ENCODE assay signal across 8 cellular contexts in genomic region chr16:50548659-50549560, GRCh38. TPM values are rescaled to one million over a fixed set of nuclear protein-coding genes. Genes with fewer than 3 reads are reported as not detected.
DNase-seq lines count a peak whose midpoint lies in the region; ATAC-seq and TF ChIP-seq lines count a peak whose summit lies in the region.

No MANE protein-coding gene starts in this region.

- H3K4me1 Mint-ChIP-seq in IgD-negative memory B cell = peaks cover 0 to 5% (median 2%) of the 10 kb centered on the region in 3 donors
- H3K4me1 Mint-ChIP-seq in activated naive CD8-positive, alpha-beta T cell treated with anti-CD3 and anti-CD28 coated beads, Interleukin-2, amount 10 ng/mL, durations not matched to agents 7 days and 5 days = peaks cover 9% of the 10 kb centered on the region
- peaks cover 21% of the 10 kb centered on the region for H3K4me1 Mint-ChIP-seq in stimulated activated memory B cell treated with anti-CD40 and anti-IgM and Interleukin-4, amounts not matched to agents 10 μg/mL and 1 μg/mL and 100 μg/mL, for 72 hours

- peak overlapping the region in 1 of 2 experiments; percentile 54; a peak in 2 of 4 replicates for H3K4me3 ChIP-seq in DND-41 (ENCODE audit: low read depth in 1 of 2, low read length in 2 of 2)

- H3K27me3 Mint-ChIP-seq in IgD-negative memory B cell = peaks cover 8% of the 10 kb centered on the region
- peaks cover 67% of the 10 kb centered on the region for H3K27me3 Mint-ChIP-seq in activated naive CD8-positive, alpha-beta T cell treated with anti-CD3 and anti-CD28 coated beads, Interleukin-2, amount 10 ng/mL, durations not matched to agents 7 days and 5 days
- H3K27me3 Mint-ChIP-seq in stimulated activated memory B cell treated with anti-CD40 and anti-IgM and Interleukin-4, amounts not matched to agents 10 μg/mL and 1 μg/mL and 100 μg/mL, for 72 hours = peaks cover 21% of the 10 kb centered on the region

- no peak overlapping the region; the same call in 1 of the 2 replicates for H3K9ac ChIP-seq in DND-41 (ENCODE audit: low read depth, low read length)

- no peaks in the 10 kb centered on the region for H3K9me3 ChIP-seq in DND-41 (ENCODE audit: insufficient read depth, low read length, severe bottlenecking)

- DNase-seq in DND-41 (no peak), left colon (no peak), dedifferentiated amniotic fluid mesenchymal stem cell (ENCODE audit: extremely low spot score) (no peak), AML-193 (lab: John Stamatoyannopoulos, UW) (no peak)
- no peak for DNase-seq in activated naive CD8-positive, alpha-beta T cell treated with anti-CD3 and anti-CD28 coated beads, Interleukin-2, amount 10 ng/mL, durations not matched to agents 7 days and 5 days

- peaks cover 21% of the 10 kb centered on the region for H3K4me1 ChIP-seq in DND-41 (ENCODE audit: insufficient read depth, low read length)

- H3K79me2 ChIP-seq in DND-41 (ENCODE audit: insufficient read depth, low read length) = no peaks in the 10 kb centered on the region

- peak overlapping the region; percentile 86 for H3K4me2 ChIP-seq in DND-41 (ENCODE audit: insufficient read depth, low read length)

- intact Hi-C loops in left colon (cut with DNase I, micrococcal nuclease) = no loop called here

- TF ChIP-seq CTCF in DND-41 (IDR thresholded peaks at IDR 0.05; ENCODE audit: borderline replicate concordance, extremely low read depth, low read length, poor library complexity, severe bottlenecking) = no peak

- H3K27ac ChIP-seq in DND-41 (ENCODE audit: low read length) = no peak overlapping the region

- no peak overlapping the region for H2AFZ ChIP-seq in DND-41 (ENCODE audit: low read depth, low read length)

- H3K36me3 ChIP-seq in DND-41 (ENCODE audit: insufficient read depth, low read length) = no peaks in the 10 kb centered on the region

- POLR2A ChIA-PET in activated naive CD8-positive, alpha-beta T cell treated with anti-CD3 and anti-CD28 coated beads, Interleukin-2, amount 10 ng/mL, durations not matched to agents 7 days and 5 days (lab: Charles Lee) = no interaction called here

- peak; percentile 12; the same call in 2 of the 3 replicates for ATAC-seq in DND-41 (ENCODE audit: insufficient read depth, low read depth)
- ATAC-seq in GM21529 (IDR thresholded peaks at IDR 0.05; ENCODE audit: unreplicated experiment) = peak; percentile 47
- peak; percentile 23 for ATAC-seq in activated naive CD8-positive, alpha-beta T cell treated with anti-CD3 and anti-CD28 coated beads, Interleukin-2, amount 10 ng/mL, durations not matched to agents 7 days and 5 days (ENCODE audit: low read depth)
- ATAC-seq in left colon = peak; percentile 54
- ATAC-seq in stimulated activated memory B cell treated with anti-CD40 and anti-IgM and Interleukin-4, amounts not matched to agents 10 μg/mL and 1 μg/mL and 100 μg/mL, for 72 hours = peak; percentile 50

- H3K27me3 ChIP-seq in DND-41 (ENCODE audit: insufficient read depth, low read length, poor library complexity) = peaks cover 83% of the 10 kb centered on the region

- peak overlapping the region in 1 of 3 donors; percentile 63 for H3K27ac Mint-ChIP-seq in IgD-negative memory B cell
- H3K27ac Mint-ChIP-seq in activated naive CD8-positive, alpha-beta T cell treated with anti-CD3 and anti-CD28 coated beads, Interleukin-2, amount 10 ng/mL, durations not matched to agents 7 days and 5 days = peak overlapping the region; percentile 50
- H3K27ac Mint-ChIP-seq in stimulated activated memory B cell treated with anti-CD40 and anti-IgM and Interleukin-4, amounts not matched to agents 10 μg/mL and 1 μg/mL and 100 μg/mL, for 72 hours = no peak overlapping the region

- peaks cover 2% of the 10 kb centered on the region for H3K36me3 Mint-ChIP-seq in IgD-negative memory B cell
- H3K36me3 Mint-ChIP-seq in activated naive CD8-positive, alpha-beta T cell treated with anti-CD3 and anti-CD28 coated beads, Interleukin-2, amount 10 ng/mL, durations not matched to agents 7 days and 5 days = no peaks in the 10 kb centered on the region
- H3K36me3 Mint-ChIP-seq in stimulated activated memory B cell treated with anti-CD40 and anti-IgM and Interleukin-4, amounts not matched to agents 10 μg/mL and 1 μg/mL and 100 μg/mL, for 72 hours = peaks cover 1% of the 10 kb centered on the region

- H3K9me3 Mint-ChIP-seq in IgD-negative memory B cell = no peaks in the 10 kb centered on the region
- H3K9me3 Mint-ChIP-seq in activated naive CD8-positive, alpha-beta T cell treated with anti-CD3 and anti-CD28 coated beads, Interleukin-2, amount 10 ng/mL, durations not matched to agents 7 days and 5 days = peaks cover 5% of the 10 kb centered on the region
- no peaks in the 10 kb centered on the region for H3K9me3 Mint-ChIP-seq in stimulated activated memory B cell treated with anti-CD40 and anti-IgM and Interleukin-4, amounts not matched to agents 10 μg/mL and 1 μg/mL and 100 μg/mL, for 72 hours

- H3K4me3 Mint-ChIP-seq in IgD-negative memory B cell = peak overlapping the region in 3 of 4 donors; percentile 60 to 88 (median 87)
- H3K4me3 Mint-ChIP-seq in activated naive CD8-positive, alpha-beta T cell treated with anti-CD3 and anti-CD28 coated beads, Interleukin-2, amount 10 ng/mL, durations not matched to agents 7 days and 5 days = peak overlapping the region; percentile 65
- peak overlapping the region; percentile 88 for H3K4me3 Mint-ChIP-seq in stimulated activated memory B cell treated with anti-CD40 and anti-IgM and Interleukin-4, amounts not matched to agents 10 μg/mL and 1 μg/mL and 100 μg/mL, for 72 hours

- peaks cover 71% of the 10 kb centered on the region for H4K20me1 ChIP-seq in DND-41 (ENCODE audit: insufficient read depth, low read length)

RNA-seq across cellular contexts. Expression of gene NKD1, which starts 0.7 kb away (rescaled TPM):
- not detected for polyA plus RNA-seq in IgD-negative memory B cell
- 1 to 10 TPM in 1 of 2 experiments, under 1 TPM in 1; 0.91 to 1.1 TPM for total RNA-seq in activated naive CD8-positive, alpha-beta T cell treated with anti-CD3 and anti-CD28 coated beads, Interleukin-2, amount 10 ng/mL, durations not matched to agents 7 days and 5 days
- 1 to 10 TPM; 1.6 to 5.6 TPM for total RNA-seq in left colon
